16 cellular contexts compared by ENCODE assay signal in the genomic region with DNA sequence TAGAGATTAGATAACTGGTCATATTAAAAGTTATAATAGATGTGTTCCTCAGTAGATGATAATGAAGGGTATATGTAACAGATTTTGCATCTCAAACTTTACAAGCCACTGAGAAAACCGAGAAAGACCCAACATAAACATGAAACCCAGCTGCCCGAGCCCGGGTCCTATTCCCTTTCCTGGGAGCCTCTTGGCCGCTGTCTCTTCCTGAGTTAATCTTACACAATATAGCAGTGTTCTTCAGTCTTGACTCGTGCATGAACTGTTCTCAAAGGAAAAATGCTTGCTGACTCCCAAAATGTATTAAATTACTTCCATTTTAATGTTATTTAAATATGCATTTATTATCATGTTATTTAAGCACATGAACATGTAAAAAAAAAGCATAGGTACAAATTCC.
"Had no signal": no experiment of that assay in that cellular context is flagged by ENCODE, and none has a peak within 500 bp of the region (broad histone marks: within the 10 kb centered on the region; RNA-seq: fewer than 3 reads in every experiment).

No MANE protein-coding gene starts in this region.

- DNase-seq: activated B cell treated with CpG ODN at 0.5 μM for 24 hours; activated CD4-positive, alpha-beta T cell treated with anti-CD3 and anti-CD28 coated beads for 48 hours; activated CD8-positive, alpha-beta T cell treated with anti-CD3 and anti-CD28 coated beads, Interleukin-2, amount 10 ng/mL, durations not matched to agents 7 days and 5 days; activated naive CD4-positive, alpha-beta T cell treated with anti-CD3 and anti-CD28 coated beads, Interleukin-2, amount 50 U/mL, for 16 hours; activated T-cell treated with anti-CD3 and anti-CD28 coated beads, Interleukin-2, amount 50 U/mL, for 24 hours; effector memory CD8-positive, alpha-beta T cell; esophagus squamous epithelium; gastrocnemius medialis; head of caudate nucleus; mesendoderm; naive thymus-derived CD4-positive, alpha-beta T cell; spleen; stimulated activated CD4-positive, alpha-beta T cell treated with anti-CD3 and anti-CD28 coated beads, Interleukin-4, amount 100 ng/mL, for 4 hours; T-helper 1 cell; T-helper 9 cell had no signal

- ATAC-seq: activated CD8-positive, alpha-beta T cell treated with anti-CD3 and anti-CD28 coated beads, Interleukin-2, amount 10 ng/mL, durations not matched to agents 7 days and 5 days; effector memory CD8-positive, alpha-beta T cell; naive thymus-derived CD4-positive, alpha-beta T cell; stimulated activated memory B cell treated with anti-CD40 and anti-IgM and Interleukin-4, amounts not matched to agents 10 μg/mL and 1 μg/mL and 100 μg/mL, for 72 hours had no signal
